In genomic region chr18:31203086-31203793, GRCh38 we compare ENCODE assay signal across 1 cellular context.
TF ChIP-seq lines count a peak whose summit lies in the region.

No MANE protein-coding gene starts in this region.

TF ChIP-seq in K562, 482 proteins besides CTCF, POLR2A, EP300 and RAD21 (continued from another document):
- TF ChIP-seq ZNF551 (CRISPR knock-in tag; IDR thresholded peaks at IDR 0.05) (no peak), MLX (CRISPR knock-in tag; conservative IDR thresholded peaks at IDR 0.05) (no peak), KHSRP (IDR thresholded peaks at IDR 0.05) (no peak), TAF9B (IDR thresholded peaks at IDR 0.05; ENCODE audit: partially characterized antibody) (no peak), TFE3 (CRISPR knock-in tag; IDR thresholded peaks at IDR 0.05) (no peak), HNRNPH1 (optimal IDR thresholded peaks at IDR 0.05; ENCODE audit: low read depth, low read length) (no peak), CBFA2T2 (conservative IDR thresholded peaks at IDR 0.05) (0 out of 2 replicates have a peak, but pooled peaks have one; percentile 13), ZNF707 (CRISPR knock-in tag; conservative IDR thresholded peaks at IDR 0.05) (no peak), CEBPG (CRISPR knock-in tag; IDR thresholded peaks at IDR 0.05) (no peak), CEBPG (tag; conservative IDR thresholded peaks at IDR 0.05 in 1 of 2, IDR thresholded peaks at IDR 0.05 in 1 of 2) (peak in 1 of 2 experiments; percentile 76; a peak in 2 of 4 replicates), SMAD4 (CRISPR knock-in tag; conservative IDR thresholded peaks at IDR 0.05) (no peak), AFF4 (CRISPR knock-in tag; IDR thresholded peaks at IDR 0.05) (no peak)
